In the genomic region with DNA sequence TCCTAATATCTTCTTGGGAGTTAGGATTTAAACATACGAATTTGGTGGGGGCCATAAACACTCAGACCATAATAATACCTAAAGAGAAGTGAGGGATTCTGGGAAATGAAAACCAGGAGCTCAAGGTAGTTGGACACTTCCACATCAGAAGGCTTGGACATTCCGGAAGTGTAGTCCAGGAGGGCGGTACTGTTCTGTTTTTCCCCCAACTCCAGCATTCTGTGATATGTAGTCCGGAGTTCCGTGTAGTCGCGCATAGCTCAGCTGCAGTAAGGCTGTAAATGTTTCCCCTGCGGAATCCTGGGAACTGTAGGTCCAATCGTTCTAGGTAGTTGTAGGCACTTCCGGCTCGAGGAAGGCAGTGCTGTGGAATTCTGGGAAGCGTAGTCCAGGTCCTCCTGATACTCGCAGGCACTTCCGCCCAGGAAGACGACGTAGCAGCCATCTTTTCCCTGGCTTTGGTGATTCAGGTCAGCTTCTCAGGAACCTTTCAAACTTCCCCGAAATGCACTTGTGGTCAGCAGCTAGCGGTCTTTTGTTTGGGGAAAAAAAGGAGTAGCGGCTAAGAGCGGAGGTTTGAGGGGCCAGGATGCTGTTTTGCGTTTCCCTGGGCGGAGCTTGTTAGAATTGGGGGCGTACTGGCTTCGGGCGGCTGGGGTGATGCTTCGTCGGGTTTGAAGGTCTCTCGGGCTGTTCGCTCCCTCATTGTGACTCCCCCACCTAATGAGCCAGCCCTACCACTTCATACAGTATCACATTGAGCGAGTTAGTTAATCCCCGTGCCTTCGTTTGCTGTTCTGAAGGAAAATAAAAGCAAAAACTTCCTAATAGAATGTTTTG, we compare ENCODE assay signal across 1 cellular context.
TF ChIP-seq lines count a peak whose summit lies in the region.

Gene ZNF226 (plus strand): TSS at position 428 of the 840 bp plus-strand sequence. CDS start 4,981 bp downstream, outside the sequence.

TF ChIP-seq in HepG2, 621 proteins besides CTCF, POLR2A, EP300 and RAD21 (continued from another document):
- peak; percentile 18; the same call in 1 of the 2 replicates for TF ChIP-seq TGIF2 (CRISPR knock-in tag; IDR thresholded peaks at IDR 0.05)
- peak; percentile 46 for TF ChIP-seq TAF1 (CRISPR knock-in tag; IDR thresholded peaks at IDR 0.05)
- TF ChIP-seq PHF8 (CRISPR knock-in tag; IDR thresholded peaks at IDR 0.05) = peak; percentile 89
- no peak for TF ChIP-seq HNRNPUL1 (IDR thresholded peaks at IDR 0.05; ENCODE audit: low read depth, low read length)
- TF ChIP-seq HMGXB3 (CRISPR knock-in tag; IDR thresholded peaks at IDR 0.05; ENCODE audit: borderline replicate concordance) = peak; percentile 62
- no peak for TF ChIP-seq ZNF782 (CRISPR knock-in tag; IDR thresholded peaks at IDR 0.05; ENCODE audit: borderline replicate concordance)
- no peak for TF ChIP-seq HNF4A (CRISPR knock-in tag; IDR thresholded peaks at IDR 0.05)
- peak; percentile 76 for TF ChIP-seq KDM2A (CRISPR knock-in tag; IDR thresholded peaks at IDR 0.05; ENCODE audit: borderline replicate concordance, low read depth)
- no peak for TF ChIP-seq ZNF138 (CRISPR knock-in tag; IDR thresholded peaks at IDR 0.05; ENCODE audit: low read depth)
- peak; percentile 71; the same call in 1 of the 3 replicates for TF ChIP-seq MXI1 (IDR thresholded peaks at IDR 0.05; ENCODE audit: borderline replicate concordance, low read depth, low read length)
- TF ChIP-seq, protein P1, sequence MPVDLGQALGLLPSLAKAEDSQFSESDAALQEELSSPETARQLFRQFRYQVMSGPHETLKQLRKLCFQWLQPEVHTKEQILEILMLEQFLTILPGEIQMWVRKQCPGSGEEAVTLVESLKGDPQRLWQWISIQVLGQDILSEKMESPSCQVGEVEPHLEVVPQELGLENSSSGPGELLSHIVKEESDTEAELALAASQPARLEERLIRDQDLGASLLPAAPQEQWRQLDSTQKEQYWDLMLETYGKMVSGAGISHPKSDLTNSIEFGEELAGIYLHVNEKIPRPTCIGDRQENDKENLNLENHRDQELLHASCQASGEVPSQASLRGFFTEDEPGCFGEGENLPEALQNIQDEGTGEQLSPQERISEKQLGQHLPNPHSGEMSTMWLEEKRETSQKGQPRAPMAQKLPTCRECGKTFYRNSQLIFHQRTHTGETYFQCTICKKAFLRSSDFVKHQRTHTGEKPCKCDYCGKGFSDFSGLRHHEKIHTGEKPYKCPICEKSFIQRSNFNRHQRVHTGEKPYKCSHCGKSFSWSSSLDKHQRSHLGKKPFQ (CRISPR knock-in tag; IDR thresholded peaks at IDR 0.05; ENCODE audit: insufficient replicate concordance) = no peak
- TF ChIP-seq ISL2 (CRISPR knock-in tag; IDR thresholded peaks at IDR 0.05) = peak; percentile 43; the same call in 1 of the 2 replicates
- 0 out of 2 replicates have a peak, but pooled peaks have one; percentile 9 for TF ChIP-seq ARNTL (CRISPR knock-in tag; IDR thresholded peaks at IDR 0.05)
- TF ChIP-seq SNRNP70 (IDR thresholded peaks at IDR 0.05; ENCODE audit: low read depth, low read length) = no peak
- TF ChIP-seq ZNF800 (CRISPR knock-in tag; IDR thresholded peaks at IDR 0.05) = no peak
- no peak for TF ChIP-seq ZNF816 (CRISPR knock-in tag; IDR thresholded peaks at IDR 0.05; ENCODE audit: borderline replicate concordance)
- TF ChIP-seq AKAP8 (CRISPR knock-in tag; IDR thresholded peaks at IDR 0.05) = no peak
- TF ChIP-seq ELF4 (CRISPR knock-in tag; IDR thresholded peaks at IDR 0.05; ENCODE audit: borderline replicate concordance) = peak; percentile 89; the same call in 1 of the 2 replicates
- peak; percentile 60 for TF ChIP-seq FOXP4 (CRISPR knock-in tag; IDR thresholded peaks at IDR 0.05)
- TF ChIP-seq PRDM15 (CRISPR knock-in tag; IDR thresholded peaks at IDR 0.05) = peak; percentile 46; the same call in 1 of the 2 replicates
- TF ChIP-seq ZBTB2 (CRISPR knock-in tag; IDR thresholded peaks at IDR 0.05; ENCODE audit: low read depth) = no peak
- TF ChIP-seq PAX8 (CRISPR knock-in tag; IDR thresholded peaks at IDR 0.05; ENCODE audit: borderline replicate concordance) = 0 out of 2 replicates have a peak, but pooled peaks have one; percentile 26
- peak; percentile 82 for TF ChIP-seq ETV5 (CRISPR knock-in tag; IDR thresholded peaks at IDR 0.05; ENCODE audit: borderline replicate concordance)
- peak; percentile 37 for TF ChIP-seq ZFX (CRISPR knock-in tag; IDR thresholded peaks at IDR 0.05; ENCODE audit: low read depth)
- 0 out of 2 replicates have a peak, but pooled peaks have one; percentile 29 for TF ChIP-seq NFKBIZ (CRISPR knock-in tag; IDR thresholded peaks at IDR 0.05)
- peak; percentile 68; the same call in 1 of the 2 replicates for TF ChIP-seq SNAPC2 (CRISPR knock-in tag; IDR thresholded peaks at IDR 0.05)
- no peak for TF ChIP-seq PITX1 (CRISPR knock-in tag; IDR thresholded peaks at IDR 0.05)
- no peak; the same call in 1 of the 2 replicates for TF ChIP-seq FOXO1 (CRISPR knock-in tag; IDR thresholded peaks at IDR 0.05)
- TF ChIP-seq MNT (IDR thresholded peaks at IDR 0.05) = 0 out of 2 replicates have a peak, but pooled peaks have one; percentile 5
